12 cellular contexts compared by ENCODE assay signal in genomic region chr9:22147818-22148573, GRCh38.
A peak's percentile ranks its signal among the peaks of the same experiment; 100 is the strongest.
DNase-seq lines count a peak whose midpoint lies in the region; ATAC-seq, FAIRE-seq and TF ChIP-seq lines count a peak whose summit lies in the region.
"Had no signal": no experiment of that assay in that cellular context is flagged by ENCODE, and none has a peak within 500 bp of the region (broad histone marks: within the 10 kb centered on the region; RNA-seq: fewer than 3 reads in every experiment).

No MANE protein-coding gene starts in this region.

- no peaks in the 10 kb centered on the region for H4K20me1 ChIP-seq in endothelial cell of umbilical vein (replicated peaks; ENCODE audit: control insufficient read depth, extremely low read depth, insufficient read depth, low read length)

- TF ChIP-seq POLR2A in endothelial cell of umbilical vein (IDR thresholded peaks at IDR 0.05; ENCODE audit: low read depth, low read length), result no peak

- FAIRE-seq in endothelial cell of umbilical vein (lab: Jason Lieb, UNC), result no peak
- FAIRE-seq in GM19239 (lab: Jason Lieb, UNC), result no peak
- FAIRE-seq: HTR-8/SVneo, TTC549 had no signal

- intact Hi-C loops in endothelial cell of umbilical vein (cut with micrococcal nuclease), result loop anchor here (1.0 to 10.0 kb wide), 2 partner anchors 9 to 267 kb away; no protein-coding TSS in a partner anchor

- DNase-seq in HCEC 1CT, result peak; percentile 96
- DNase-seq in RWPE2 (ENCODE audit: low spot score), result no peak
- peak; percentile 69 for DNase-seq in endothelial cell of umbilical vein (ENCODE audit: low read depth, low spot score)
- peak; percentile 86 for DNase-seq in skeletal muscle cell (ENCODE audit: low read depth)
- no peak for DNase-seq in activated effector memory CD4-positive, alpha-beta T cell treated with anti-CD3 and anti-CD28 coated beads, Interleukin-2, amount 50 U/mL, for 16 hours
- no peak for DNase-seq in NOMO-1 treated with DMSO at 0.1 percent for 48 hours (lab: John Stamatoyannopoulos, UW; ENCODE audit: unreplicated experiment)
- no peak for DNase-seq in GM19239 (ENCODE audit: insufficient read length, low spot score)
- DNase-seq: dorsolateral prefrontal cortex, left colon, NCI-H446 treated with DMSO at 0.1 percent for 48 hours had no signal

- H3K9me3 ChIP-seq in RWPE2 (ENCODE audit: severe bottlenecking) (no peaks in the 10 kb centered on the region), endothelial cell of umbilical vein (replicated peaks; ENCODE audit: control insufficient read depth, insufficient read depth, low read length) (no peaks in the 10 kb centered on the region)

- H3K36me3 ChIP-seq in RWPE2 (ENCODE audit: low read depth) (no peaks in the 10 kb centered on the region), endothelial cell of umbilical vein (ENCODE audit: control insufficient read depth in 2 of 2, extremely low read depth in 1 of 2, insufficient read depth in 2 of 2, low read length in 2 of 2) (no peaks in the 10 kb centered on the region)

- no peak overlapping the region for H3K9ac ChIP-seq in endothelial cell of umbilical vein (replicated peaks; ENCODE audit: extremely low read depth, insufficient read depth, low read length)

- no peaks in the 10 kb centered on the region for H3K9me1 ChIP-seq in endothelial cell of umbilical vein (replicated peaks; ENCODE audit: control insufficient read depth, extremely low read depth, insufficient read depth, low read length)

- POLR2A ChIA-PET in endothelial cell of umbilical vein (lab: Charles Lee), result no interaction called here

- ATAC-seq in RWPE2 (ENCODE audit: low read depth), result peak; percentile 98
- ATAC-seq: left colon had no signal

- H3K79me2 ChIP-seq in endothelial cell of umbilical vein (ENCODE audit: control insufficient read depth, insufficient read depth, low read length), result no peaks in the 10 kb centered on the region

- peaks cover 45% of the 10 kb centered on the region for H3K4me1 ChIP-seq in RWPE2 (ENCODE audit: insufficient read depth, poor library complexity, severe bottlenecking)
- H3K4me1 ChIP-seq in endothelial cell of umbilical vein (ENCODE audit: control insufficient read depth, extremely low read depth, insufficient read depth, low read length), result peaks cover 33% of the 10 kb centered on the region

- peak overlapping the region; percentile 1 for H2AFZ ChIP-seq in endothelial cell of umbilical vein (ENCODE audit: low read depth, low read length)

- peak overlapping the region; percentile 48 for H3K4me2 ChIP-seq in endothelial cell of umbilical vein (ENCODE audit: insufficient read depth, low read length)

- dilution Hi-C loops in endothelial cell of umbilical vein (cut with MboI; ENCODE audit: extremely low pct_ligation_motif_present, low sequenced_read_pairs), result no loop called here

- BruUV-seq in endothelial cell of umbilical vein (replicated peaks; lab: Mats Ljungman, UMichigan), result TSS peak; percentile 62

- CTCF ChIA-PET in endothelial cell of umbilical vein (lab: Charles Lee), result interaction anchor here (0.7 to 1.5 kb wide), 3 partner anchors 10 to 140 kb away, joined by 3 to 7 read pairs (median 3); no protein-coding TSS in a partner anchor

- H3K27ac ChIP-seq in RWPE2 (ENCODE audit: poor library complexity, severe bottlenecking) (peak overlapping the region; percentile 84), endothelial cell of umbilical vein (ENCODE audit: insufficient read depth, low read depth, low read length) (peak overlapping the region; percentile 49)
- H3K27ac ChIP-seq: dorsolateral prefrontal cortex had no signal

- H3K27me3 ChIP-seq in RWPE2 (ENCODE audit: insufficient read depth, poor library complexity, severe bottlenecking) (no peaks in the 10 kb centered on the region), endothelial cell of umbilical vein (ENCODE audit: control insufficient read depth in 2 of 2, insufficient read depth in 2 of 2, low read length in 2 of 2) (no peaks in the 10 kb centered on the region)

- TF ChIP-seq CTCF in RWPE2 (IDR thresholded peaks at IDR 0.05; ENCODE audit: poor library complexity, severe bottlenecking) (no peak), endothelial cell of umbilical vein (IDR thresholded peaks at IDR 0.05; ENCODE audit: extremely low read depth in 1 of 2, insufficient read depth in 1 of 2, low read depth in 1 of 2, low read length in 2 of 2) (no peak)

- H3K4me3 ChIP-seq in RWPE2 (ENCODE audit: severe bottlenecking) (no peak overlapping the region), endothelial cell of umbilical vein (replicated peaks in 1 of 3; ENCODE audit: insufficient read depth in 1 of 3, low read depth in 1 of 3, low read length in 3 of 3) (no peak overlapping the region), skeletal muscle cell (ENCODE audit: low read depth, low read length) (no peak overlapping the region)
- H3K4me3 ChIP-seq: dorsolateral prefrontal cortex had no signal

TF ChIP-seq in endothelial cell of umbilical vein, 7 proteins besides CTCF, POLR2A, EP300 and RAD21:
- peak; percentile 38 for TF ChIP-seq GATA2 (IDR thresholded peaks at IDR 0.05; ENCODE audit: insufficient read depth, insufficient read length, low read depth, low read length)
- TF ChIP-seq FOS (IDR thresholded peaks at IDR 0.05; ENCODE audit: borderline replicate concordance, insufficient read depth, low read length), result peak; percentile 47
- TF ChIP-seq JUN (IDR thresholded peaks at IDR 0.05; ENCODE audit: borderline replicate concordance, insufficient read depth, insufficient read length, low read depth), result peak; percentile 70
- TF ChIP-seq EZH2 (IDR thresholded peaks at IDR 0.05; ENCODE audit: borderline replicate concordance, low read depth, low read length, severe bottlenecking), result no peak
TF ChIP-seq in endothelial cell of umbilical vein: peak in this region for 3.

Comparison
In these comparisons a context has a peak if more than half of its experiments do, and no peak if none do; other contexts are left out.
1. DNase-seq: peak in HCEC 1CT (single experiment), endothelial cell of umbilical vein (single experiment) and skeletal muscle cell (single experiment); none in RWPE2 (single experiment), activated effector memory CD4-positive, alpha-beta T cell treated with anti-CD3 and anti-CD28 coated beads, Interleukin-2, amount 50 U/mL, for 16 hours (single experiment), NOMO-1 treated with DMSO at 0.1 percent for 48 hours (single experiment) and GM19239 (single experiment).